ENCODE assay signal across 8 cellular contexts in the genomic region with DNA sequence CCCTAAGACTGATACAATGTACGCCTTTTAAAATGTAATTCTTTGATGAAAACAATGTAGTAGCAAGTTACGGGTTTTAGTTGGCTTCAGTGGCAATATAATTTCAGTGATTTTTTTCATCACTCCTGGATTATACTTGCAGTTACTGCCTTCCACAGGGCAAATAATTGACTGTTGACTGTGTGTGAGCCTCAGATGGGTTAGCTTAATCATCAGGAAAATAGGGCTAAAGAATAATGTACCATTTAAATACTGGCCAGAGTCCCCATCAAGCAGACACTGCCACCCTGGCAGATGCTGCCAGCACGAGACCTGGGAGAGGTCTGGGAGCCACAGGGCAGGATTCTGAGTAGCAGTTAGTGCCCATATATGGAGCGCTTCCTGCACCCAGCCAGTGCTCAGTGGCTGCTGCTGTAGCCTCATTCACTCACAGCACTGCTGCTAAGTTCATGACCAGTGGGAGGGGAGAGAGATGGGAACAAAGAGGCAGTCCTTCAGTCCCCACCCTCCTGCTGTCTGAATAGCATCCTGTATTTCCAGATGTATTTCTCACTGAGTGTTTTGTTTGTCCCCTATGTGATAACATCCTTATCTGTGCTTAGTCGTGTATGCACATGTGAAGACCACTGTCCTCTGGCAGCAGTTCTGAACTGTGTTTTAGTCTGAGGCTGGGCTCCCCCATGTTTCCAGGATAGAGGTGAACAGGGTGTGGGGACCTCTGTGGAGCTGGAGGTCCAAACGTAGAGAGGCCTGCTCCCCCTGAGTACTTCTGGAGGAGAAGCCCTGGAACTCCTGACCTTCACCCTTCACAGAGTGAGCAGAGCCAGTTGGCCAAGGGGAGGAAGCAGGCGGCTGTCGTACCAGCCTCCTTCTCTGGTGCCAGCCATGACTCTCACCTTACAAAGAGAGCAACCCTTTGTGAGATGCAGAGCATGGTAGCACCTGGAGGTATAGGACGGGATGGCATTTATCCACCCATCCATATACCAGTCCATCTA.
DNase-seq lines count a peak whose midpoint lies in the region; ATAC-seq and TF ChIP-seq lines count a peak whose summit lies in the region.

No MANE protein-coding gene starts in this region.

- CTCF ChIA-PET in activated CD8-positive, alpha-beta T cell treated with anti-CD3 and anti-CD28 coated beads, Interleukin-2, amount 10 ng/mL, durations not matched to agents 7 days and 5 days (lab: Charles Lee), result interaction anchor here (4.7 kb wide), 1 partner anchor 15 kb away, joined by 98 read pairs; no protein-coding TSS in a partner anchor

- H3K9me3 Mint-ChIP-seq in activated CD8-positive, alpha-beta T cell treated with anti-CD3 and anti-CD28 coated beads, Interleukin-2, amount 10 ng/mL, durations not matched to agents 7 days and 5 days (ENCODE audit: insufficient read depth), result no peaks in the 10 kb centered on the region
- H3K9me3 Mint-ChIP-seq in natural killer cell treated with Interleukin-12 subunit alpha and Interleukin-12 subunit beta and Interleukin-15 and Interleukin-18, amount 100 ng/mL, for 72 hours, result peaks cover 4% of the 10 kb centered on the region

- peak; percentile 74 for DNase-seq in AG10803 (ENCODE audit: low read depth)
- DNase-seq in HFF-Myc (ENCODE audit: extremely low read depth, low read depth), result peak; percentile 24
- peak; percentile 55 for DNase-seq in activated CD8-positive, alpha-beta T cell treated with anti-CD3 and anti-CD28 coated beads, Interleukin-2, amount 10 ng/mL, durations not matched to agents 7 days and 5 days
- DNase-seq in right cardiac atrium, result peak in 1 of 3 donors; percentile 35
- DNase-seq in natural killer cell treated with Interleukin-12 subunit alpha and Interleukin-12 subunit beta and Interleukin-15 and Interleukin-18, amount 100 ng/mL, for 72 hours (ENCODE audit: low spot score), result no peak
- no peak for DNase-seq in NCI-H82 treated with DMSO at 0.1 percent for 48 hours (lab: John Stamatoyannopoulos, UW; ENCODE audit: unreplicated experiment)

- no peaks in the 10 kb centered on the region for H3K9me3 ChIP-seq in right cardiac atrium (ENCODE audit: control insufficient read depth, low read length)

- H3K27ac ChIP-seq in right cardiac atrium (ENCODE audit: low read length), result no peak overlapping the region

- TF ChIP-seq CTCF in AG10803 (conservative IDR thresholded peaks at IDR 0.05; ENCODE audit: low read length), result no peak
- TF ChIP-seq CTCF in HFF-Myc (IDR thresholded peaks at IDR 0.05; ENCODE audit: low read depth, low read length, missing control alignments), result no peak

- no peaks in the 10 kb centered on the region for H3K27me3 Mint-ChIP-seq in activated CD8-positive, alpha-beta T cell treated with anti-CD3 and anti-CD28 coated beads, Interleukin-2, amount 10 ng/mL, durations not matched to agents 7 days and 5 days (ENCODE audit: low read depth)
- H3K27me3 Mint-ChIP-seq in natural killer cell treated with Interleukin-12 subunit alpha and Interleukin-12 subunit beta and Interleukin-15 and Interleukin-18, amount 100 ng/mL, for 72 hours, result no peaks in the 10 kb centered on the region

- no peak overlapping the region for H3K27ac Mint-ChIP-seq in activated CD8-positive, alpha-beta T cell treated with anti-CD3 and anti-CD28 coated beads, Interleukin-2, amount 10 ng/mL, durations not matched to agents 7 days and 5 days
- no peak overlapping the region for H3K27ac Mint-ChIP-seq in natural killer cell treated with Interleukin-12 subunit alpha and Interleukin-12 subunit beta and Interleukin-15 and Interleukin-18, amount 100 ng/mL, for 72 hours

- H3K4me1 Mint-ChIP-seq in activated CD8-positive, alpha-beta T cell treated with anti-CD3 and anti-CD28 coated beads, Interleukin-2, amount 10 ng/mL, durations not matched to agents 7 days and 5 days (ENCODE audit: low read depth), result peaks cover 47% of the 10 kb centered on the region
- H3K4me1 Mint-ChIP-seq in natural killer cell treated with Interleukin-12 subunit alpha and Interleukin-12 subunit beta and Interleukin-15 and Interleukin-18, amount 100 ng/mL, for 72 hours (ENCODE audit: low read depth in 2 of 2), result peaks cover 17% of the 10 kb centered on the region in 2 donors

- 72% methylated on average over 9 of the region's 9 CpGs for WGBS in right cardiac atrium

- no peaks in the 10 kb centered on the region for H3K4me1 ChIP-seq in right cardiac atrium (ENCODE audit: control insufficient read depth, insufficient read depth, low read length)

- peak; percentile 58 for ATAC-seq in activated CD8-positive, alpha-beta T cell treated with anti-CD3 and anti-CD28 coated beads, Interleukin-2, amount 10 ng/mL, durations not matched to agents 7 days and 5 days
- ATAC-seq in right cardiac atrium (peak; percentile 57 to 70), HG02763 (IDR thresholded peaks at IDR 0.05; ENCODE audit: unreplicated experiment) (no peak), GM21515 (IDR thresholded peaks at IDR 0.05; ENCODE audit: unreplicated experiment) (no peak)
- ATAC-seq in natural killer cell treated with Interleukin-12 subunit alpha and Interleukin-12 subunit beta and Interleukin-15 and Interleukin-18, amount 100 ng/mL, for 72 hours, result no peak

- H3K27me3 ChIP-seq in right cardiac atrium (ENCODE audit: control insufficient read depth, insufficient read depth), result no peaks in the 10 kb centered on the region

- H3K4me3 ChIP-seq in AG10803 (ENCODE audit: low read length) (no peak overlapping the region), HFF-Myc (replicated peaks; ENCODE audit: low read depth, low read length) (no peak overlapping the region), right cardiac atrium (ENCODE audit: low read length) (no peak overlapping the region)

- POLR2A ChIA-PET in activated CD8-positive, alpha-beta T cell treated with anti-CD3 and anti-CD28 coated beads, Interleukin-2, amount 10 ng/mL, durations not matched to agents 7 days and 5 days (lab: Charles Lee), result no interaction called here

- intact Hi-C loops in right cardiac atrium (cut with DNase I), result loop anchor here in 1 of 4 donors (10.0 kb wide), 1 partner anchor 130 kb away; a partner anchor contains a TSS

- peak overlapping the region; percentile 23 for H3K4me3 Mint-ChIP-seq in activated CD8-positive, alpha-beta T cell treated with anti-CD3 and anti-CD28 coated beads, Interleukin-2, amount 10 ng/mL, durations not matched to agents 7 days and 5 days
- H3K4me3 Mint-ChIP-seq in natural killer cell treated with Interleukin-12 subunit alpha and Interleukin-12 subunit beta and Interleukin-15 and Interleukin-18, amount 100 ng/mL, for 72 hours, result no peak overlapping the region

- H3K36me3 Mint-ChIP-seq in activated CD8-positive, alpha-beta T cell treated with anti-CD3 and anti-CD28 coated beads, Interleukin-2, amount 10 ng/mL, durations not matched to agents 7 days and 5 days (ENCODE audit: low read depth), result peaks cover 7% of the 10 kb centered on the region
- no peaks in the 10 kb centered on the region for H3K36me3 Mint-ChIP-seq in natural killer cell treated with Interleukin-12 subunit alpha and Interleukin-12 subunit beta and Interleukin-15 and Interleukin-18, amount 100 ng/mL, for 72 hours

Comparison
In these comparisons a context has a peak if more than half of its experiments do, and no peak if none do; other contexts are left out.
1. DNase-seq: peak in AG10803 (single experiment), HFF-Myc (single experiment) and activated CD8-positive, alpha-beta T cell treated with anti-CD3 and anti-CD28 coated beads, Interleukin-2, amount 10 ng/mL, durations not matched to agents 7 days and 5 days (single experiment); none in natural killer cell treated with Interleukin-12 subunit alpha and Interleukin-12 subunit beta and Interleukin-15 and Interleukin-18, amount 100 ng/mL, for 72 hours (single experiment) and NCI-H82 treated with DMSO at 0.1 percent for 48 hours (single experiment).
2. ATAC-seq: peak in activated CD8-positive, alpha-beta T cell treated with anti-CD3 and anti-CD28 coated beads, Interleukin-2, amount 10 ng/mL, durations not matched to agents 7 days and 5 days (single experiment) and right cardiac atrium (2 of 2); none in natural killer cell treated with Interleukin-12 subunit alpha and Interleukin-12 subunit beta and Interleukin-15 and Interleukin-18, amount 100 ng/mL, for 72 hours (0 of 2), HG02763 (single experiment) and GM21515 (single experiment).